In genomic region chr16:31107465-31107867, GRCh38 we compare ENCODE assay signal across 9 cellular contexts. TPM values are rescaled to one million over a fixed set of nuclear protein-coding genes. Genes with fewer than 3 reads are reported as not detected.
DNase-seq lines count a peak whose midpoint lies in the region; ATAC-seq, FAIRE-seq and TF ChIP-seq lines count a peak whose summit lies in the region.
"Had no signal": no experiment of that assay in that cellular context is flagged by ENCODE, and none has a peak within 500 bp of the region (broad histone marks: within the 10 kb centered on the region; RNA-seq: fewer than 3 reads in every experiment).

No MANE protein-coding gene starts in this region.

- no peak for FAIRE-seq in H54 (lab: Jason Lieb, UNC)

- H3K4me1 ChIP-seq in iPS-15b (ENCODE audit: control insufficient read depth, insufficient read depth, low read length) (no peaks in the 10 kb centered on the region), mucosa of descending colon (ENCODE audit: low read depth) (peaks cover 17% of the 10 kb centered on the region)

- intact Hi-C loops in mucosa of descending colon (cut with DNase I, micrococcal nuclease), result no loop called here

- CTCF ChIA-PET in GM10248 (lab: Yijun Ruan, JAX), result interaction anchor here (1.7 kb wide), 1 partner anchor 14 kb away, joined by 4 read pairs; no protein-coding TSS in a partner anchor

- TF ChIP-seq POLR2A in H54 (IDR thresholded peaks at IDR 0.05; ENCODE audit: low read depth, low read length), result no peak

- POLR2A ChIA-PET in GM10248 (lab: Yijun Ruan, JAX), result no interaction called here

- H3K9ac ChIP-seq in iPS-15b (ENCODE audit: low read depth, low read length), result no peak overlapping the region

- DNase-seq in GM10248 (ENCODE audit: extremely low spot score) (peak; percentile 77), NCI-H524 (lab: John Stamatoyannopoulos, UW) (peak; percentile 81 to 95), mucosa of descending colon (no peak), H54 (ENCODE audit: insufficient read length, low spot score) (no peak)
- no peak for DNase-seq in central memory CD4-positive, alpha-beta T cell

- peaks cover 2% of the 10 kb centered on the region for H3K27me3 ChIP-seq in iPS-15b (ENCODE audit: control insufficient read depth, insufficient read depth, low read length)

- H3K36me3 ChIP-seq in iPS-15b (ENCODE audit: control insufficient read depth, insufficient read depth, low read length) (peaks cover 24% of the 10 kb centered on the region), mucosa of descending colon (ENCODE audit: low read depth) (no peaks in the 10 kb centered on the region)

- ATAC-seq in GM21529 (IDR thresholded peaks at IDR 0.05; ENCODE audit: unreplicated experiment) (peak; percentile 64), mucosa of descending colon (no peak), GM18861 (IDR thresholded peaks at IDR 0.05; ENCODE audit: unreplicated experiment) (no peak)

- TF ChIP-seq CTCF in GM10248 (IDR thresholded peaks at IDR 0.05; ENCODE audit: control extremely low read depth, extremely low read depth, low read depth, missing control alignments), result no peak
- no peak for TF ChIP-seq CTCF in mucosa of descending colon (IDR thresholded peaks at IDR 0.05)

- H3K4me3 ChIP-seq in iPS-15b (ENCODE audit: low read depth, low read length), result peak overlapping the region; percentile 73
- no peak overlapping the region for H3K4me3 ChIP-seq in mucosa of descending colon

- no peaks in the 10 kb centered on the region for H3K9me3 ChIP-seq in iPS-15b (ENCODE audit: control insufficient read depth, insufficient read depth, low read length)
- no peaks in the 10 kb centered on the region for H3K9me3 ChIP-seq in mucosa of descending colon

RNA-seq across cellular contexts. Expression of gene BCKDK, which starts 0.7 kb away (rescaled TPM):
- 10 to 100 TPM; 31.7 to 40.1 (median 36.6) TPM for total RNA-seq in mucosa of descending colon

RNA-seq across cellular contexts. Expression of gene KAT8, which starts 10.0 kb away (rescaled TPM):
- 10 to 100 TPM; 61.1 to 83.1 (median 69.6) TPM for total RNA-seq in mucosa of descending colon

RNA-seq across cellular contexts. Expression of gene VKORC1, which starts 12.9 kb away (rescaled TPM):
- 10 to 100 TPM; 31.9 to 67.9 (median 41.3) TPM for total RNA-seq in mucosa of descending colon

RNA-seq across cellular contexts. Expression of gene PRSS53, which starts 18.7 kb away (rescaled TPM):
- total RNA-seq in mucosa of descending colon, result 1 to 10 TPM; 1.1 to 2.7 (median 1.3) TPM

RNA-seq across cellular contexts. Expression of gene PRSS8, which starts 28.1 kb away (rescaled TPM):
- 100 to 1,000 TPM; 163 to 482 (median 422) TPM for total RNA-seq in mucosa of descending colon
- total RNA-seq: LHCN-M2 had no signal

Comparison
In these comparisons a context has a peak if more than half of its experiments do, and no peak if none do; other contexts are left out.
1. DNase-seq: peak in GM10248 (single experiment) and NCI-H524 (2 of 2); none in mucosa of descending colon (0 of 3), central memory CD4-positive, alpha-beta T cell (single experiment) and H54 (single experiment).